In genomic region chr3:196219194-196219969, GRCh38 we compare ENCODE assay signal across 9 cellular contexts. TPM values are rescaled to one million over a fixed set of nuclear protein-coding genes. Genes with fewer than 3 reads are reported as not detected.
DNase-seq lines count a peak whose midpoint lies in the region; TF ChIP-seq lines count a peak whose summit lies in the region.
"Had no signal": no experiment of that assay in that cellular context is flagged by ENCODE, and none has a peak within 500 bp of the region (broad histone marks: within the 10 kb centered on the region; RNA-seq: fewer than 3 reads in every experiment).

No MANE protein-coding gene starts in this region.

- no peak for TF ChIP-seq CTCF in uterus (IDR thresholded peaks at IDR 0.05)

- H3K9me3 ChIP-seq in uterus: no peaks in the 10 kb centered on the region

- no peak for TF ChIP-seq POLR2A in uterus (IDR thresholded peaks at IDR 0.05)

- H3K36me3 ChIP-seq in uterus: no peaks in the 10 kb centered on the region

- no peaks in the 10 kb centered on the region for H3K27me3 ChIP-seq in uterus

- peak in 3 of 4 experiments; percentile 17 to 31 (median 28) for DNase-seq in activated CD4-positive, CD25-positive, alpha-beta regulatory T cell (lab: John Stamatoyannopoulos, UW)
- no peak for DNase-seq in activated CD4-positive, CD25-positive, alpha-beta regulatory T cell treated with anti-CD3 and anti-CD28 coated beads, Interleukin-2, amount 50 U/mL, for 72 hours
- DNase-seq in HS-5 (ENCODE audit: low read depth) (peak; percentile 58), RPMI8226 (peak; percentile 82), foreskin melanocyte (peak; percentile 75), posterior vena cava (ENCODE audit: low spot score) (peak; percentile 92), uterus (peak; percentile 54 to 63)
- DNase-seq in activated naive CD4-positive, alpha-beta T cell (lab: John Stamatoyannopoulos, UW): peak in 3 of 4 experiments; percentile 18 to 66 (median 36)

- no peak overlapping the region for H3K27ac ChIP-seq in uterus
- H3K27ac ChIP-seq: parathyroid adenoma had no signal

- intact Hi-C loops in posterior vena cava (cut with DNase I): no loop called here
- intact Hi-C loops in uterus (cut with DNase I; ENCODE audit: low total_unique reads): no loop called here

- H3K4me3 ChIP-seq in uterus: peak overlapping the region in 1 of 2 donors; percentile 11

- H3K4me1 ChIP-seq in uterus: no peaks in the 10 kb centered on the region

RNA-seq across cellular contexts. Expression of gene SLC51A, which starts 3.0 kb away (rescaled TPM):
- total RNA-seq in posterior vena cava: not detected
- under 1 TPM in 1 of 4 donors, not detected in 3; 0.48 TPM for total RNA-seq in uterus

RNA-seq across cellular contexts. Expression of gene ZDHHC19, which starts 8.2 kb away (rescaled TPM):
- total RNA-seq in posterior vena cava: 1 to 10 TPM in 1 of 2 donors, under 1 TPM in 1; 0.52 to 2.1 TPM
- 1 to 10 TPM in 1 of 4 donors, not detected in 3; 2.2 TPM for total RNA-seq in uterus
